ENCODE assay signal across 15 cellular contexts in the genomic region with DNA sequence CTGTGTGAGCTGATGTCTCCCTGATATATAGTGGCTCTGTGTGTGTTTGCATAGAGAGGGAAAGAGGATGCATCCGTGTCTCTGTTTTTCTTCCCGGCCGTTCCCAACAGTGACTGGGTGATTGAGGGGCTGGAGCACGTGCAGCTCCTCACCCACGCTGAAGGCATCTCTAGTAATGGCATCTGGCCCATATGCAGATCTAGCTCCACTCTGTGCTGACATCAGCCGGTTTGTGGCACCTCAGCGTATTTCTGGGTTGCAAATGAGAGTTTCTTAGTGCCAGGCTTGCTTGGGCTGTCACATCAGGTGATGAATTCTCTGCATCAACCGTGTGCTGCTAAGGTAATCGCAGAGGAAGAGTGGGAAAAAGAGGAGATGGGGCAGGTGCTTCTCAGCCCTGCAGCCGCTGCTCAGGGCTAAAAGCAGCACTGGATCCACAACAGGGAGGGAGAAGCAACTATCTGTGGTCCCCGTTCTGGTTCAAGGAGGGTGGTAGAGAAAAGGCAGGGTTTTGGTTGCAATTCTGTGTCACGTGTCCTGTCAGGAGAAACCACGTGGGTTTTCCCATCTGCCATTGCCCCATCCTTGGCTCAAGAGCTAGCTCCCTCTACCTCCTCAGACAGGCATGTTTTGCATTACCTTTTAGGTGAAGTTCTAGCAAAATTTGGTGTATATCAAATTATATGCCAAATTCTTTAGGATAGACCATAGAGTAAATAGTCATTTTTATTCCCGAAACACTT.
DNase-seq lines count a peak whose midpoint lies in the region; ATAC-seq and TF ChIP-seq lines count a peak whose summit lies in the region.
"Had no signal": no experiment of that assay in that cellular context is flagged by ENCODE, and none has a peak within 500 bp of the region (broad histone marks: within the 10 kb centered on the region; RNA-seq: fewer than 3 reads in every experiment).

No MANE protein-coding gene starts in this region.

- intact Hi-C loops in left ventricle myocardium superior (cut with micrococcal nuclease): no loop called here
- intact Hi-C loops in activated T-helper 2 cell treated with anti-CD3 and anti-CD28 coated beads, Interferon-gamma antibody, Interleukin-2, Interleukin-4, amounts not matched to agents 10 μg/mL and 5 μg/mL and 100 μg/mL, durations not matched to agents 14 hours and 24 hours and 36 hours (cut with micrococcal nuclease): no loop called here

- H3K4me3 Mint-ChIP-seq in WTC11: no peak overlapping the region
- H3K4me3 Mint-ChIP-seq in activated T-helper 2 cell treated with anti-CD3 and anti-CD28 coated beads, Interferon-gamma antibody, Interleukin-2, Interleukin-4, amounts not matched to agents 10 μg/mL and 5 μg/mL and 100 μg/mL, durations not matched to agents 14 hours and 24 hours and 36 hours (ENCODE audit: low read depth): no peak overlapping the region

- H3K4me1 Mint-ChIP-seq in WTC11: peaks cover 22% of the 10 kb centered on the region
- H3K4me1 Mint-ChIP-seq in activated T-helper 2 cell treated with anti-CD3 and anti-CD28 coated beads, Interferon-gamma antibody, Interleukin-2, Interleukin-4, amounts not matched to agents 10 μg/mL and 5 μg/mL and 100 μg/mL, durations not matched to agents 14 hours and 24 hours and 36 hours (ENCODE audit: low read depth): no peaks in the 10 kb centered on the region

- TF ChIP-seq CTCF in WTC11 (IDR thresholded peaks at IDR 0.05): no peak

- DNase-seq in Ammon's horn (ENCODE audit: low spot score): peak; percentile 36
- DNase-seq in WTC11 (ENCODE audit: low spot score): no peak
- DNase-seq in left ventricle myocardium superior: no peak
- DNase-seq in occipital lobe (lab: John Stamatoyannopoulos, UW): peak; percentile 4
- DNase-seq in activated CD8-positive, alpha-beta memory T cell treated with anti-CD3 and anti-CD28 coated beads, Interleukin-2, amount 50 U/mL, for 48 hours: no peak
- no peak for DNase-seq in activated T-helper 2 cell treated with anti-CD3 and anti-CD28 coated beads, Interferon-gamma antibody, Interleukin-2, Interleukin-4, amounts not matched to agents 10 μg/mL and 5 μg/mL and 100 μg/mL, durations not matched to agents 14 hours and 24 hours and 36 hours (ENCODE audit: low spot score)
- DNase-seq: GOT3, KBM-7, NCI-H1105, NCI-H2081, NCI-H510A, NCI-H774, OCI-M1, SHP77 treated with DMSO at 0.1 percent for 48 hours had no signal

- ATAC-seq in WTC11 (no peak), left ventricle myocardium superior (peak; percentile 44), HG03521 (IDR thresholded peaks at IDR 0.05; ENCODE audit: unreplicated experiment) (no peak)

- H3K9me3 Mint-ChIP-seq in WTC11: no peaks in the 10 kb centered on the region
- no peaks in the 10 kb centered on the region for H3K9me3 Mint-ChIP-seq in activated T-helper 2 cell treated with anti-CD3 and anti-CD28 coated beads, Interferon-gamma antibody, Interleukin-2, Interleukin-4, amounts not matched to agents 10 μg/mL and 5 μg/mL and 100 μg/mL, durations not matched to agents 14 hours and 24 hours and 36 hours

- H3K27ac Mint-ChIP-seq in WTC11: peak overlapping the region; percentile 57; the same call in 1 of the 2 replicates
- H3K27ac Mint-ChIP-seq in activated T-helper 2 cell treated with anti-CD3 and anti-CD28 coated beads, Interferon-gamma antibody, Interleukin-2, Interleukin-4, amounts not matched to agents 10 μg/mL and 5 μg/mL and 100 μg/mL, durations not matched to agents 14 hours and 24 hours and 36 hours: no peak overlapping the region

- POLR2A ChIA-PET in WTC11 (lab: Charles Lee): no interaction called here

- H3K36me3 Mint-ChIP-seq in WTC11: peaks cover 19% of the 10 kb centered on the region
- H3K36me3 Mint-ChIP-seq in activated T-helper 2 cell treated with anti-CD3 and anti-CD28 coated beads, Interferon-gamma antibody, Interleukin-2, Interleukin-4, amounts not matched to agents 10 μg/mL and 5 μg/mL and 100 μg/mL, durations not matched to agents 14 hours and 24 hours and 36 hours (ENCODE audit: low read depth): no peaks in the 10 kb centered on the region

- CTCF ChIA-PET in WTC11 (lab: Charles Lee): interaction anchor here (0.7 kb wide), 1 partner anchor 168 kb away, joined by 6 read pairs; no protein-coding TSS in a partner anchor

- no peaks in the 10 kb centered on the region for H3K27me3 Mint-ChIP-seq in WTC11 (ENCODE audit: low read depth)
- H3K27me3 Mint-ChIP-seq in activated T-helper 2 cell treated with anti-CD3 and anti-CD28 coated beads, Interferon-gamma antibody, Interleukin-2, Interleukin-4, amounts not matched to agents 10 μg/mL and 5 μg/mL and 100 μg/mL, durations not matched to agents 14 hours and 24 hours and 36 hours (ENCODE audit: low read depth): no peaks in the 10 kb centered on the region

TF ChIP-seq in WTC11, 78 proteins besides CTCF, POLR2A, EP300 and RAD21:
- TF ChIP-seq ZNF425 (CRISPR knock-in tag; conservative IDR thresholded peaks at IDR 0.05) (no peak), ZNF416 (CRISPR knock-in tag; IDR thresholded peaks at IDR 0.05) (no peak), TEAD4 (CRISPR knock-in tag; IDR thresholded peaks at IDR 0.05) (no peak), ZBTB43 (CRISPR knock-in tag; IDR thresholded peaks at IDR 0.05) (no peak), IRF1 (CRISPR knock-in tag; IDR thresholded peaks at IDR 0.05) (no peak), RELA (CRISPR knock-in tag; IDR thresholded peaks at IDR 0.05; ENCODE audit: borderline replicate concordance) (no peak), CREB1 (CRISPR knock-in tag; IDR thresholded peaks at IDR 0.05) (no peak), OVOL2 (CRISPR knock-in tag; IDR thresholded peaks at IDR 0.05; ENCODE audit: borderline replicate concordance) (no peak)
- TF ChIP-seq, protein P1, sequence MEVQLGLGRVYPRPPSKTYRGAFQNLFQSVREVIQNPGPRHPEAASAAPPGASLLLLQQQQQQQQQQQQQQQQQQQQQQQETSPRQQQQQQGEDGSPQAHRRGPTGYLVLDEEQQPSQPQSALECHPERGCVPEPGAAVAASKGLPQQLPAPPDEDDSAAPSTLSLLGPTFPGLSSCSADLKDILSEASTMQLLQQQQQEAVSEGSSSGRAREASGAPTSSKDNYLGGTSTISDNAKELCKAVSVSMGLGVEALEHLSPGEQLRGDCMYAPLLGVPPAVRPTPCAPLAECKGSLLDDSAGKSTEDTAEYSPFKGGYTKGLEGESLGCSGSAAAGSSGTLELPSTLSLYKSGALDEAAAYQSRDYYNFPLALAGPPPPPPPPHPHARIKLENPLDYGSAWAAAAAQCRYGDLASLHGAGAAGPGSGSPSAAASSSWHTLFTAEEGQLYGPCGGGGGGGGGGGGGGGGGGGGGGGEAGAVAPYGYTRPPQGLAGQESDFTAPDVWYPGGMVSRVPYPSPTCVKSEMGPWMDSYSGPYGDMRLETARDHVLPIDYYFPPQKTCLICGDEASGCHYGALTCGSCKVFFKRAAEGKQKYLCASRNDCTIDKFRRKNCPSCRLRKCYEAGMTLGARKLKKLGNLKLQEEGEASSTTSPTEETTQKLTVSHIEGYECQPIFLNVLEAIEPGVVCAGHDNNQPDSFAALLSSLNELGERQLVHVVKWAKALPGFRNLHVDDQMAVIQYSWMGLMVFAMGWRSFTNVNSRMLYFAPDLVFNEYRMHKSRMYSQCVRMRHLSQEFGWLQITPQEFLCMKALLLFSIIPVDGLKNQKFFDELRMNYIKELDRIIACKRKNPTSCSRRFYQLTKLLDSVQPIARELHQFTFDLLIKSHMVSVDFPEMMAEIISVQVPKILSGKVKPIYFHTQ (CRISPR knock-in tag; IDR thresholded peaks at IDR 0.05): no peak

Comparison
In these comparisons a context has a peak if more than half of its experiments do, and no peak if none do; other contexts are left out.
1. DNase-seq: peak in Ammon's horn (single experiment) and occipital lobe (single experiment); none in WTC11 (single experiment), left ventricle myocardium superior (single experiment), activated CD8-positive, alpha-beta memory T cell treated with anti-CD3 and anti-CD28 coated beads, Interleukin-2, amount 50 U/mL, for 48 hours (single experiment) and activated T-helper 2 cell treated with anti-CD3 and anti-CD28 coated beads, Interferon-gamma antibody, Interleukin-2, Interleukin-4, amounts not matched to agents 10 μg/mL and 5 μg/mL and 100 μg/mL, durations not matched to agents 14 hours and 24 hours and 36 hours (single experiment).